Comparison of ENCODE assay signal across 1 cellular context in genomic region chr20:34375977-34376430, GRCh38.
TF ChIP-seq lines count a peak whose summit lies in the region.

No MANE protein-coding gene starts in this region.

TF ChIP-seq in HEK293, 187 proteins besides CTCF, POLR2A, EP300 and RAD21 (continued from another document):
- peak; percentile 83 for TF ChIP-seq ZNF629 (tag by site-specific recombination; IDR thresholded peaks at IDR 0.05)
- TF ChIP-seq ZNF174 (tag by site-specific recombination; IDR thresholded peaks at IDR 0.05), result no peak
- TF ChIP-seq SP7 (tag by site-specific recombination; IDR thresholded peaks at IDR 0.05), result 0 out of 2 replicates have a peak, but pooled peaks have one; percentile 76
- no peak for TF ChIP-seq PRDM2 (tag by site-specific recombination; IDR thresholded peaks at IDR 0.05; ENCODE audit: borderline replicate concordance)
- no peak for TF ChIP-seq ZBTB21 (tag by site-specific recombination; IDR thresholded peaks at IDR 0.05)
- TF ChIP-seq ZBTB48 (tag by site-specific recombination; IDR thresholded peaks at IDR 0.05), result no peak
- 0 out of 2 replicates have a peak, but pooled peaks have one; percentile 33 for TF ChIP-seq BCL11A (tag by site-specific recombination; IDR thresholded peaks at IDR 0.05; ENCODE audit: low read depth)
- no peak for TF ChIP-seq ZNF768 (tag by site-specific recombination; IDR thresholded peaks at IDR 0.05)
- 0 out of 2 replicates have a peak, but pooled peaks have one; percentile 16 for TF ChIP-seq ZNF121 (tag by site-specific recombination; IDR thresholded peaks at IDR 0.05)
- peak; percentile 12; the same call in 1 of the 2 replicates for TF ChIP-seq PRDM4 (tag by site-specific recombination; IDR thresholded peaks at IDR 0.05)
- TF ChIP-seq ZNF664 (tag by site-specific recombination; IDR thresholded peaks at IDR 0.05), result no peak
- TF ChIP-seq ZNF404 (tag by site-specific recombination; IDR thresholded peaks at IDR 0.05), result no peak
- TF ChIP-seq ZNF558 (tag by site-specific recombination; IDR thresholded peaks at IDR 0.05), result no peak
- TF ChIP-seq ZNF18 (tag by site-specific recombination; IDR thresholded peaks at IDR 0.05), result peak; percentile 95
- no peak for TF ChIP-seq ZNF423 (tag by site-specific recombination; IDR thresholded peaks at IDR 0.05)
- TF ChIP-seq ZNF843 (tag by site-specific recombination; IDR thresholded peaks at IDR 0.05), result no peak
- no peak for TF ChIP-seq ZNF350 (tag by site-specific recombination; IDR thresholded peaks at IDR 0.05)
- no peak for TF ChIP-seq ZNF677 (tag by site-specific recombination; IDR thresholded peaks at IDR 0.05)
- no peak for TF ChIP-seq SETDB1 (IDR thresholded peaks at IDR 0.05; ENCODE audit: insufficient read length, low read length)
- TF ChIP-seq, protein P1, sequence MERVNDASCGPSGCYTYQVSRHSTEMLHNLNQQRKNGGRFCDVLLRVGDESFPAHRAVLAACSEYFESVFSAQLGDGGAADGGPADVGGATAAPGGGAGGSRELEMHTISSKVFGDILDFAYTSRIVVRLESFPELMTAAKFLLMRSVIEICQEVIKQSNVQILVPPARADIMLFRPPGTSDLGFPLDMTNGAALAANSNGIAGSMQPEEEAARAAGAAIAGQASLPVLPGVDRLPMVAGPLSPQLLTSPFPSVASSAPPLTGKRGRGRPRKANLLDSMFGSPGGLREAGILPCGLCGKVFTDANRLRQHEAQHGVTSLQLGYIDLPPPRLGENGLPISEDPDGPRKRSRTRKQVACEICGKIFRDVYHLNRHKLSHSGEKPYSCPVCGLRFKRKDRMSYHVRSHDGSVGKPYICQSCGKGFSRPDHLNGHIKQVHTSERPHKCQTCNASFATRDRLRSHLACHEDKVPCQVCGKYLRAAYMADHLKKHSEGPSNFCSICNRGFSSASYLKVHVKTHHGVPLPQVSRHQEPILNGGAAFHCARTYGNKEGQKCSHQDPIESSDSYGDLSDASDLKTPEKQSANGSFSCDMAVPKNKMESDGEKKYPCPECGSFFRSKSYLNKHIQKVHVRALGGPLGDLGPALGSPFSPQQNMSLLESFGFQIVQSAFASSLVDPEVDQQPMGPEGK (tag by site-specific recombination; IDR thresholded peaks at IDR 0.05), result no peak
- no peak for TF ChIP-seq ZSCAN18 (tag by site-specific recombination; IDR thresholded peaks at IDR 0.05)
- TF ChIP-seq, protein P2, sequence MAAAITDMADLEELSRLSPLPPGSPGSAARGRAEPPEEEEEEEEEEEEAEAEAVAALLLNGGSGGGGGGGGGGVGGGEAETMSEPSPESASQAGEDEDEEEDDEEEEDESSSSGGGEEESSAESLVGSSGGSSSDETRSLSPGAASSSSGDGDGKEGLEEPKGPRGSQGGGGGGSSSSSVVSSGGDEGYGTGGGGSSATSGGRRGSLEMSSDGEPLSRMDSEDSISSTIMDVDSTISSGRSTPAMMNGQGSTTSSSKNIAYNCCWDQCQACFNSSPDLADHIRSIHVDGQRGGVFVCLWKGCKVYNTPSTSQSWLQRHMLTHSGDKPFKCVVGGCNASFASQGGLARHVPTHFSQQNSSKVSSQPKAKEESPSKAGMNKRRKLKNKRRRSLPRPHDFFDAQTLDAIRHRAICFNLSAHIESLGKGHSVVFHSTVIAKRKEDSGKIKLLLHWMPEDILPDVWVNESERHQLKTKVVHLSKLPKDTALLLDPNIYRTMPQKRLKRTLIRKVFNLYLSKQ (tag by site-specific recombination; IDR thresholded peaks at IDR 0.05; ENCODE audit: borderline replicate concordance), result no peak
- TF ChIP-seq ZNF747 (tag by site-specific recombination; IDR thresholded peaks at IDR 0.05), result no peak
- no peak for TF ChIP-seq ZNF623 (tag by site-specific recombination; IDR thresholded peaks at IDR 0.05)
- TF ChIP-seq ZNF704 (tag by site-specific recombination; IDR thresholded peaks at IDR 0.05), result no peak
- TF ChIP-seq ZNF140 (tag by site-specific recombination; IDR thresholded peaks at IDR 0.05), result no peak
- TF ChIP-seq ZNF19 (tag by site-specific recombination; IDR thresholded peaks at IDR 0.05; ENCODE audit: low read depth), result no peak
- TF ChIP-seq ZNF560 (tag by site-specific recombination; IDR thresholded peaks at IDR 0.05; ENCODE audit: borderline replicate concordance), result no peak
- TF ChIP-seq ZSCAN16 (tag by site-specific recombination; IDR thresholded peaks at IDR 0.05), result no peak
- TF ChIP-seq, protein P3, sequence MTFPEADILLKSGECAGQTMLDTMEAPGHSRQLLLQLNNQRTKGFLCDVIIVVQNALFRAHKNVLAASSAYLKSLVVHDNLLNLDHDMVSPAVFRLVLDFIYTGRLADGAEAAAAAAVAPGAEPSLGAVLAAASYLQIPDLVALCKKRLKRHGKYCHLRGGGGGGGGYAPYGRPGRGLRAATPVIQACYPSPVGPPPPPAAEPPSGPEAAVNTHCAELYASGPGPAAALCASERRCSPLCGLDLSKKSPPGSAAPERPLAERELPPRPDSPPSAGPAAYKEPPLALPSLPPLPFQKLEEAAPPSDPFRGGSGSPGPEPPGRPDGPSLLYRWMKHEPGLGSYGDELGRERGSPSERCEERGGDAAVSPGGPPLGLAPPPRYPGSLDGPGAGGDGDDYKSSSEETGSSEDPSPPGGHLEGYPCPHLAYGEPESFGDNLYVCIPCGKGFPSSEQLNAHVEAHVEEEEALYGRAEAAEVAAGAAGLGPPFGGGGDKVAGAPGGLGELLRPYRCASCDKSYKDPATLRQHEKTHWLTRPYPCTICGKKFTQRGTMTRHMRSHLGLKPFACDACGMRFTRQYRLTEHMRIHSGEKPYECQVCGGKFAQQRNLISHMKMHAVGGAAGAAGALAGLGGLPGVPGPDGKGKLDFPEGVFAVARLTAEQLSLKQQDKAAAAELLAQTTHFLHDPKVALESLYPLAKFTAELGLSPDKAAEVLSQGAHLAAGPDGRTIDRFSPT (tag by site-specific recombination; IDR thresholded peaks at IDR 0.05), result no peak
- TF ChIP-seq ZNF549 (tag by site-specific recombination; IDR thresholded peaks at IDR 0.05), result no peak
- TF ChIP-seq ZNF785 (tag by site-specific recombination; IDR thresholded peaks at IDR 0.05), result no peak
- TF ChIP-seq EGR2 (tag by site-specific recombination; IDR thresholded peaks at IDR 0.05; ENCODE audit: low read depth), result no peak
- TF ChIP-seq GFI1B (tag by site-specific recombination; IDR thresholded peaks at IDR 0.05), result no peak
- TF ChIP-seq ZBTB44 (tag by site-specific recombination; IDR thresholded peaks at IDR 0.05), result peak; percentile 87
- no peak for TF ChIP-seq ZNF529 (tag by site-specific recombination; IDR thresholded peaks at IDR 0.05; ENCODE audit: insufficient replicate concordance)
- TF ChIP-seq ZNF155 (tag by site-specific recombination; IDR thresholded peaks at IDR 0.05), result no peak
